ENCODE assay signal across 1 cellular context in the genomic region with DNA sequence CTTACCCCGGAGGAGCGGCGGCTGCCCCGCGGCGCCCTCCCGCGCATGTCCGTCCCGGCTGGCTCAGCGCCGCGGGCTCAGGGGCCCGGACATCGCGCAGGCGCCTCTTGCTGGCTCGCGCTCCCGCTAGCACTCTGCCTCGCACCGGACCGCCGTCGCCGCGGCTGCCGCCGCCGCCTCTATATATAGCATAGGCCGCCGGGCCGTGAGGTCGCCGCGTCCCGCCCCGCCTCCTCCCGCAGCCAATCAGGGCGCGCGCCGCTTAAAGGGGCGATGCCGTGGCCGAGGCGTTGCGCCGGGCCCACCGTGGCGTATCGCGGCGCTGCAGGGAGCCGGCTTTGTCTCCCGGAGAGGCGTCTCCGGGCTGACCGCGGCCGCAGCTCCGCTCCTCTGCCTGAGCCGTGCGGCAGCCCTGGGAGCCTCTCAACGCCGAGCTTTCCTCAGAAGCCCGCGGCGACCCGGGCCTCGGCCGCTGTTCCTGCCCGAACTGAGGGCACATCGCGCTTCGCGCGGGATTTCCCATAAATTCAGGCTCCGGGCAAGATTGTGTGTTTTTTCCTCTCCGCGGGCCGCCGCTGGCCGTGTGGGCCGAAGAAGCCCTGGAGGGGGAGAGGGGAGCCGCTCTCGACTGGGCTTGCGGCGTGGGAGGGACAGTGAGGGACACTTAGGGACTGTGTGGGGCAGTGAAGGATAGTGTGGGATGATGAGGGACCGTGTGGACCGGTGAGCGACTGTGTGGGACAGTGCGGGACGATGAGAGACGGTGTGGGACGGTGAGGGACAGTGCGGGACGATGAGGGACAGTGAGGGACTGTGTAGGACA.
TF ChIP-seq lines count a peak whose summit lies in the region.

TSS of gene ERRFI1 (minus strand) at position 157 of the 823 bp plus-strand sequence. CDS start 10,690 bp downstream, outside the sequence.

TF ChIP-seq in K562, 482 proteins besides CTCF, POLR2A, EP300 and RAD21 (continued from another document and continues in another):
- TF ChIP-seq SMAD3 (CRISPR knock-in tag; conservative IDR thresholded peaks at IDR 0.05) (no peak), CBX3 (IDR thresholded peaks at IDR 0.05; ENCODE audit: borderline replicate concordance in 1 of 2, low read length in 2 of 2) (peak in 1 of 2 experiments; percentile 76; a peak in 1 of 3 replicates), IRF1 (CRISPR knock-in tag; IDR thresholded peaks at IDR 0.05; ENCODE audit: borderline replicate concordance) (peak; percentile 75; the same call in 1 of the 2 replicates), ZFP36 (IDR thresholded peaks at IDR 0.05; ENCODE audit: low read depth, low read length, partially characterized antibody) (no peak), CEBPG (CRISPR knock-in tag; IDR thresholded peaks at IDR 0.05) (no peak; the same call in 1 of the 2 replicates), CEBPG (tag; conservative IDR thresholded peaks at IDR 0.05 in 1 of 2, IDR thresholded peaks at IDR 0.05 in 1 of 2) (no peak), NR2C1 (IDR thresholded peaks at IDR 0.05) (no peak), NR2C1 (tag; IDR thresholded peaks at IDR 0.05) (no peak), KAT7 (CRISPR knock-in tag; IDR thresholded peaks at IDR 0.05; ENCODE audit: borderline replicate concordance) (0 out of 2 replicates have a peak, but pooled peaks have one; percentile 70), ZNF75A (CRISPR knock-in tag; IDR thresholded peaks at IDR 0.05) (no peak), ERF (CRISPR knock-in tag; IDR thresholded peaks at IDR 0.05) (0 out of 2 replicates have a peak, but pooled peaks have one; percentile 21), SMARCC2 (IDR thresholded peaks at IDR 0.05; ENCODE audit: low read depth) (no peak), ZNF174 (CRISPR knock-in tag; IDR thresholded peaks at IDR 0.05) (no peak), LCOR (CRISPR knock-in tag; IDR thresholded peaks at IDR 0.05) (peak; percentile 88; the same call in 1 of the 2 replicates), STAG1 (CRISPR knock-in tag; IDR thresholded peaks at IDR 0.05; ENCODE audit: borderline replicate concordance) (peak; percentile 55; the same call in 1 of the 2 replicates), ETV6 (IDR thresholded peaks at IDR 0.05; ENCODE audit: borderline replicate concordance in 1 of 2, low read depth in 2 of 2, low read length in 1 of 2) (no peak), ETV6 (CRISPR knock-in tag; IDR thresholded peaks at IDR 0.05; ENCODE audit: borderline replicate concordance) (peak; percentile 81; the same call in 1 of the 2 replicates), PTBP1 (IDR thresholded peaks at IDR 0.05; ENCODE audit: low read depth, low read length) (0 out of 2 replicates have a peak, but pooled peaks have one; percentile 39), JUND (IDR thresholded peaks at IDR 0.05; ENCODE audit: borderline replicate concordance, low read depth, low read length) (peak; percentile 86), JUND (tag; IDR thresholded peaks at IDR 0.05; ENCODE audit: borderline replicate concordance, low read depth, low read length) (no peak), CREB1 (IDR thresholded peaks at IDR 0.05) (peak; percentile 31; the same call in 1 of the 2 replicates), CREB1 (CRISPR knock-in tag; IDR thresholded peaks at IDR 0.05) (peak; percentile 85), KDM2B (CRISPR knock-in tag; IDR thresholded peaks at IDR 0.05) (peak; percentile 85; the same call in 1 of the 2 replicates), MNT (conservative IDR thresholded peaks at IDR 0.05) (peak in 1 of 2 experiments; percentile 45; a peak in 2 of 4 replicates), SOX6 (IDR thresholded peaks at IDR 0.05) (peak; percentile 48; the same call in 1 of the 2 replicates), RBFOX2 (IDR thresholded peaks at IDR 0.05; ENCODE audit: low read depth, low read length) (peak; percentile 87), NCOA2 (IDR thresholded peaks at IDR 0.05; ENCODE audit: partially characterized antibody in 2 of 2) (no peak), PHF21A (IDR thresholded peaks at IDR 0.05; ENCODE audit: borderline replicate concordance, low read depth) (peak; percentile 17; the same call in 1 of the 2 replicates), C11orf30 (IDR thresholded peaks at IDR 0.05; ENCODE audit: low read depth) (no peak), HNRNPK (IDR thresholded peaks at IDR 0.05; ENCODE audit: low read depth, low read length, poor library complexity, severe bottlenecking) (no peak)
- TF ChIP-seq, protein P1, sequence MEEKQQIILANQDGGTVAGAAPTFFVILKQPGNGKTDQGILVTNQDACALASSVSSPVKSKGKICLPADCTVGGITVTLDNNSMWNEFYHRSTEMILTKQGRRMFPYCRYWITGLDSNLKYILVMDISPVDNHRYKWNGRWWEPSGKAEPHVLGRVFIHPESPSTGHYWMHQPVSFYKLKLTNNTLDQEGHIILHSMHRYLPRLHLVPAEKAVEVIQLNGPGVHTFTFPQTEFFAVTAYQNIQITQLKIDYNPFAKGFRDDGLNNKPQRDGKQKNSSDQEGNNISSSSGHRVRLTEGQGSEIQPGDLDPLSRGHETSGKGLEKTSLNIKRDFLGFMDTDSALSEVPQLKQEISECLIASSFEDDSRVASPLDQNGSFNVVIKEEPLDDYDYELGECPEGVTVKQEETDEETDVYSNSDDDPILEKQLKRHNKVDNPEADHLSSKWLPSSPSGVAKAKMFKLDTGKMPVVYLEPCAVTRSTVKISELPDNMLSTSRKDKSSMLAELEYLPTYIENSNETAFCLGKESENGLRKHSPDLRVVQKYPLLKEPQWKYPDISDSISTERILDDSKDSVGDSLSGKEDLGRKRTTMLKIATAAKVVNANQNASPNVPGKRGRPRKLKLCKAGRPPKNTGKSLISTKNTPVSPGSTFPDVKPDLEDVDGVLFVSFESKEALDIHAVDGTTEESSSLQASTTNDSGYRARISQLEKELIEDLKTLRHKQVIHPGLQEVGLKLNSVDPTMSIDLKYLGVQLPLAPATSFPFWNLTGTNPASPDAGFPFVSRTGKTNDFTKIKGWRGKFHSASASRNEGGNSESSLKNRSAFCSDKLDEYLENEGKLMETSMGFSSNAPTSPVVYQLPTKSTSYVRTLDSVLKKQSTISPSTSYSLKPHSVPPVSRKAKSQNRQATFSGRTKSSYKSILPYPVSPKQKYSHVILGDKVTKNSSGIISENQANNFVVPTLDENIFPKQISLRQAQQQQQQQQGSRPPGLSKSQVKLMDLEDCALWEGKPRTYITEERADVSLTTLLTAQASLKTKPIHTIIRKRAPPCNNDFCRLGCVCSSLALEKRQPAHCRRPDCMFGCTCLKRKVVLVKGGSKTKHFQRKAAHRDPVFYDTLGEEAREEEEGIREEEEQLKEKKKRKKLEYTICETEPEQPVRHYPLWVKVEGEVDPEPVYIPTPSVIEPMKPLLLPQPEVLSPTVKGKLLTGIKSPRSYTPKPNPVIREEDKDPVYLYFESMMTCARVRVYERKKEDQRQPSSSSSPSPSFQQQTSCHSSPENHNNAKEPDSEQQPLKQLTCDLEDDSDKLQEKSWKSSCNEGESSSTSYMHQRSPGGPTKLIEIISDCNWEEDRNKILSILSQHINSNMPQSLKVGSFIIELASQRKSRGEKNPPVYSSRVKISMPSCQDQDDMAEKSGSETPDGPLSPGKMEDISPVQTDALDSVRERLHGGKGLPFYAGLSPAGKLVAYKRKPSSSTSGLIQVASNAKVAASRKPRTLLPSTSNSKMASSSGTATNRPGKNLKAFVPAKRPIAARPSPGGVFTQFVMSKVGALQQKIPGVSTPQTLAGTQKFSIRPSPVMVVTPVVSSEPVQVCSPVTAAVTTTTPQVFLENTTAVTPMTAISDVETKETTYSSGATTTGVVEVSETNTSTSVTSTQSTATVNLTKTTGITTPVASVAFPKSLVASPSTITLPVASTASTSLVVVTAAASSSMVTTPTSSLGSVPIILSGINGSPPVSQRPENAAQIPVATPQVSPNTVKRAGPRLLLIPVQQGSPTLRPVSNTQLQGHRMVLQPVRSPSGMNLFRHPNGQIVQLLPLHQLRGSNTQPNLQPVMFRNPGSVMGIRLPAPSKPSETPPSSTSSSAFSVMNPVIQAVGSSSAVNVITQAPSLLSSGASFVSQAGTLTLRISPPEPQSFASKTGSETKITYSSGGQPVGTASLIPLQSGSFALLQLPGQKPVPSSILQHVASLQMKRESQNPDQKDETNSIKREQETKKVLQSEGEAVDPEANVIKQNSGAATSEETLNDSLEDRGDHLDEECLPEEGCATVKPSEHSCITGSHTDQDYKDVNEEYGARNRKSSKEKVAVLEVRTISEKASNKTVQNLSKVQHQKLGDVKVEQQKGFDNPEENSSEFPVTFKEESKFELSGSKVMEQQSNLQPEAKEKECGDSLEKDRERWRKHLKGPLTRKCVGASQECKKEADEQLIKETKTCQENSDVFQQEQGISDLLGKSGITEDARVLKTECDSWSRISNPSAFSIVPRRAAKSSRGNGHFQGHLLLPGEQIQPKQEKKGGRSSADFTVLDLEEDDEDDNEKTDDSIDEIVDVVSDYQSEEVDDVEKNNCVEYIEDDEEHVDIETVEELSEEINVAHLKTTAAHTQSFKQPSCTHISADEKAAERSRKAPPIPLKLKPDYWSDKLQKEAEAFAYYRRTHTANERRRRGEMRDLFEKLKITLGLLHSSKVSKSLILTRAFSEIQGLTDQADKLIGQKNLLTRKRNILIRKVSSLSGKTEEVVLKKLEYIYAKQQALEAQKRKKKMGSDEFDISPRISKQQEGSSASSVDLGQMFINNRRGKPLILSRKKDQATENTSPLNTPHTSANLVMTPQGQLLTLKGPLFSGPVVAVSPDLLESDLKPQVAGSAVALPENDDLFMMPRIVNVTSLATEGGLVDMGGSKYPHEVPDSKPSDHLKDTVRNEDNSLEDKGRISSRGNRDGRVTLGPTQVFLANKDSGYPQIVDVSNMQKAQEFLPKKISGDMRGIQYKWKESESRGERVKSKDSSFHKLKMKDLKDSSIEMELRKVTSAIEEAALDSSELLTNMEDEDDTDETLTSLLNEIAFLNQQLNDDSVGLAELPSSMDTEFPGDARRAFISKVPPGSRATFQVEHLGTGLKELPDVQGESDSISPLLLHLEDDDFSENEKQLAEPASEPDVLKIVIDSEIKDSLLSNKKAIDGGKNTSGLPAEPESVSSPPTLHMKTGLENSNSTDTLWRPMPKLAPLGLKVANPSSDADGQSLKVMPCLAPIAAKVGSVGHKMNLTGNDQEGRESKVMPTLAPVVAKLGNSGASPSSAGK (IDR thresholded peaks at IDR 0.05), result peak; percentile 99
- TF ChIP-seq, protein P2, sequence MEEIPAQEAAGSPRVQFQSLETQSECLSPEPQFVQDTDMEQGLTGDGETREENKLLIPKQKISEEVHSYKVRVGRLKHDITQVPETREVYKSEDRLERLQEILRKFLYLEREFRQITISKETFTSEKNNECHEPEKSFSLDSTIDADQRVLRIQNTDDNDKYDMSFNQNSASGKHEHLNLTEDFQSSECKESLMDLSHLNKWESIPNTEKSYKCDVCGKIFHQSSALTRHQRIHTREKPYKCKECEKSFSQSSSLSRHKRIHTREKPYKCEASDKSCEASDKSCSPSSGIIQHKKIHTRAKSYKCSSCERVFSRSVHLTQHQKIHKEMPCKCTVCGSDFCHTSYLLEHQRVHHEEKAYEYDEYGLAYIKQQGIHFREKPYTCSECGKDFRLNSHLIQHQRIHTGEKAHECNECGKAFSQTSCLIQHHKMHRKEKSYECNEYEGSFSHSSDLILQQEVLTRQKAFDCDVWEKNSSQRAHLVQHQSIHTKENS (CRISPR knock-in tag; IDR thresholded peaks at IDR 0.05), result no peak
- TF ChIP-seq, protein P3, sequence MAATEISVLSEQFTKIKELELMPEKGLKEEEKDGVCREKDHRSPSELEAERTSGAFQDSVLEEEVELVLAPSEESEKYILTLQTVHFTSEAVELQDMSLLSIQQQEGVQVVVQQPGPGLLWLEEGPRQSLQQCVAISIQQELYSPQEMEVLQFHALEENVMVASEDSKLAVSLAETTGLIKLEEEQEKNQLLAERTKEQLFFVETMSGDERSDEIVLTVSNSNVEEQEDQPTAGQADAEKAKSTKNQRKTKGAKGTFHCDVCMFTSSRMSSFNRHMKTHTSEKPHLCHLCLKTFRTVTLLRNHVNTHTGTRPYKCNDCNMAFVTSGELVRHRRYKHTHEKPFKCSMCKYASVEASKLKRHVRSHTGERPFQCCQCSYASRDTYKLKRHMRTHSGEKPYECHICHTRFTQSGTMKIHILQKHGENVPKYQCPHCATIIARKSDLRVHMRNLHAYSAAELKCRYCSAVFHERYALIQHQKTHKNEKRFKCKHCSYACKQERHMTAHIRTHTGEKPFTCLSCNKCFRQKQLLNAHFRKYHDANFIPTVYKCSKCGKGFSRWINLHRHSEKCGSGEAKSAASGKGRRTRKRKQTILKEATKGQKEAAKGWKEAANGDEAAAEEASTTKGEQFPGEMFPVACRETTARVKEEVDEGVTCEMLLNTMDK (IDR thresholded peaks at IDR 0.05; ENCODE audit: borderline replicate concordance, insufficient read depth, low read depth, low read length, poor library complexity, severe bottlenecking), result peak; percentile 4
- TF ChIP-seq, protein P4, sequence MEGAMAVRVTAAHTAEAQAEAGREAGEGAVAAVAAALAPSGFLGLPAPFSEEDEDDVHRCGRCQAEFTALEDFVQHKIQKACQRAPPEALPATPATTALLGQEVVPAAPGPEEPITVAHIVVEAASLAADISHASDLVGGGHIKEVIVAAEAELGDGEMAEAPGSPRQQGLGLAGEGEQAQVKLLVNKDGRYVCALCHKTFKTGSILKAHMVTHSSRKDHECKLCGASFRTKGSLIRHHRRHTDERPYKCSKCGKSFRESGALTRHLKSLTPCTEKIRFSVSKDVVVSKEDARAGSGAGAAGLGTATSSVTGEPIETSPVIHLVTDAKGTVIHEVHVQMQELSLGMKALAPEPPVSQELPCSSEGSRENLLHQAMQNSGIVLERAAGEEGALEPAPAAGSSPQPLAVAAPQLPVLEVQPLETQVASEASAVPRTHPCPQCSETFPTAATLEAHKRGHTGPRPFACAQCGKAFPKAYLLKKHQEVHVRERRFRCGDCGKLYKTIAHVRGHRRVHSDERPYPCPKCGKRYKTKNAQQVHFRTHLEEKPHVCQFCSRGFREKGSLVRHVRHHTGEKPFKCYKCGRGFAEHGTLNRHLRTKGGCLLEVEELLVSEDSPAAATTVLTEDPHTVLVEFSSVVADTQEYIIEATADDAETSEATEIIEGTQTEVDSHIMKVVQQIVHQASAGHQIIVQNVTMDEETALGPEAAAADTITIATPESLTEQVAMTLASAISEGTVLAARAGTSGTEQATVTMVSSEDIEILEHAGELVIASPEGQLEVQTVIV (CRISPR knock-in tag; IDR thresholded peaks at IDR 0.05; ENCODE audit: borderline replicate concordance), result 0 out of 2 replicates have a peak, but pooled peaks have one; percentile 25
